ENCODE assay signal across 8 cellular contexts in the genomic region with DNA sequence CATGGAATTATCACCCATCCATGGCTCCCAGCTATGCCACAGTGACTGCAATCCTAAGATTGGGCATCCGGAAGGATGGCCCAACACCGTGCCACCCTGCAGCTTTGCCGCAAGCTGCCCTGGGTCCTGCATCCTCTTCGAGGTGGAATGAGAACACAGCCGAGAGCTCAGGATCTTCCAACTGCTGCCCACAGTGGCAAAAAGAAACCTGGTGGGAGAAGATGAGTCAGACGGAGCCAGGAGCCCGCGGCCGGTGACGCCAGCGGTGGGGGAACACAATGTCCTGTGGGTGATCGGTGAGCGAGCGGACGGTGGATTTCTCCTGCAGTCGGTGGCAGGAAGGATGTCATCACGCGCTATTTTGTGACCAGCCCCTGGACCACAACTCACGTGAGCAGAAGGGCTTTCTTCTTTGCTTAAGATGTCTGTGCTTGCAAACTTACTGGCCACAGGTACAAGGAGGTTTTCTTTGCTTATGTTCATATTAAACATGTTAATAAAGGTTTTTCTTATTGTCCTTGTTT.
DNase-seq lines count a peak whose midpoint lies in the region; ATAC-seq and TF ChIP-seq lines count a peak whose summit lies in the region.

No MANE protein-coding gene starts in this region.

- H3K9me3 ChIP-seq in subcutaneous abdominal adipose tissue (ENCODE audit: control insufficient read depth in 5 of 5, low read length in 5 of 5): no peaks in the 10 kb centered on the region

- DNase-seq in NCI-H1092 treated with DMSO at 0.1 percent for 48 hours (lab: John Stamatoyannopoulos, UW) (peak; percentile 50), NCI-H1092 (lab: John Stamatoyannopoulos, UW) (no peak), NCI-H226 (peak; percentile 80), nephron progenitor cell (no peak)
- peak; percentile 89 for DNase-seq in activated CD8-positive, alpha-beta memory T cell treated with anti-CD3 and anti-CD28 coated beads for 24 hours
- peak; percentile 56 for DNase-seq in effector CD8-positive, alpha-beta T cell (lab: John Stamatoyannopoulos, UW)

- H3K4me1 Mint-ChIP-seq in nephron progenitor cell: peaks cover 64% of the 10 kb centered on the region

- H3K36me3 Mint-ChIP-seq in nephron progenitor cell (ENCODE audit: low read depth): no peaks in the 10 kb centered on the region

- peak overlapping the region; percentile 84 for H3K27ac ChIP-seq in subcutaneous abdominal adipose tissue (ENCODE audit: low read depth, low read length)

- peak overlapping the region in 4 of 5 donors; percentile 17 to 72 (median 68) for H3K4me3 ChIP-seq in subcutaneous abdominal adipose tissue (ENCODE audit: low read depth in 1 of 5, low read length in 5 of 5)

- peak overlapping the region in 4 of 5 donors; percentile 52 to 73 (median 66) for H3K9ac ChIP-seq in subcutaneous abdominal adipose tissue (ENCODE audit: low read length in 5 of 5)

- peak overlapping the region; percentile 45 for H3K4me3 Mint-ChIP-seq in nephron progenitor cell

- H3K36me3 ChIP-seq in subcutaneous abdominal adipose tissue (ENCODE audit: control insufficient read depth in 5 of 5, insufficient read depth in 5 of 5, low read length in 5 of 5): no peaks in the 10 kb centered on the region

- peaks cover 4 to 47% (median 36%) of the 10 kb centered on the region in 5 donors for H3K4me1 ChIP-seq in subcutaneous abdominal adipose tissue (ENCODE audit: control insufficient read depth in 5 of 5, insufficient read depth in 5 of 5, low read length in 5 of 5)

- peaks cover 30% of the 10 kb centered on the region for H3K27me3 Mint-ChIP-seq in nephron progenitor cell (ENCODE audit: low read depth, poor library complexity)

- no peak overlapping the region for H3K27ac Mint-ChIP-seq in nephron progenitor cell

- H3K9me3 Mint-ChIP-seq in nephron progenitor cell: no peaks in the 10 kb centered on the region

- TF ChIP-seq CTCF in nephron progenitor cell (IDR thresholded peaks at IDR 0.05): no peak

- peaks cover 0 to 12% (median 2%) of the 10 kb centered on the region in 5 donors for H3K27me3 ChIP-seq in subcutaneous abdominal adipose tissue (ENCODE audit: control insufficient read depth in 5 of 5, insufficient read depth in 4 of 5, low read length in 5 of 5)

- no peak for ATAC-seq in GM19351 (IDR thresholded peaks at IDR 0.05; ENCODE audit: unreplicated experiment)

Comparison
In these comparisons a context has a peak if more than half of its experiments do, and no peak if none do; other contexts are left out.
1. DNase-seq: peak in NCI-H1092 treated with DMSO at 0.1 percent for 48 hours (single experiment), NCI-H226 (single experiment), activated CD8-positive, alpha-beta memory T cell treated with anti-CD3 and anti-CD28 coated beads for 24 hours (single experiment) and effector CD8-positive, alpha-beta T cell (single experiment); none in NCI-H1092 (single experiment) and nephron progenitor cell (single experiment).